ENCODE assay signal across 8 cellular contexts in genomic region chr21:37074195-37074510, GRCh38. TPM values are rescaled to one million over a fixed set of nuclear protein-coding genes. Genes with fewer than 3 reads are reported as not detected.
A peak's percentile ranks its signal among the peaks of the same experiment; 100 is the strongest.
DNase-seq lines count a peak whose midpoint lies in the region; ATAC-seq and TF ChIP-seq lines count a peak whose summit lies in the region.

No MANE protein-coding gene starts in this region.

- TF ChIP-seq POLR2A in HCT116 (IDR thresholded peaks at IDR 0.05; ENCODE audit: borderline replicate concordance, extremely low read depth, insufficient read depth, insufficient read length) (no peak), spleen (IDR thresholded peaks at IDR 0.05) (no peak)

- WGBS in hepatocyte (ENCODE audit: low lambda C conversion rate, missing lambda C conversion rate): 1% methylated on average over 14 of the region's 14 CpGs
- WGBS in spleen, 5 donors: 3 to 11% (median 5%) methylated on average over 14 of the region's 14 CpGs

- peak overlapping the region; percentile 78 to 95 for H3K4me3 ChIP-seq in HCT116 (replicated peaks in 1 of 2; ENCODE audit: low read depth in 1 of 2, low read length in 2 of 2)
- H3K4me3 ChIP-seq in hepatocyte: peak overlapping the region; percentile 77
- peak overlapping the region; percentile 79 to 96 (median 94) for H3K4me3 ChIP-seq in spleen

- H3K9ac ChIP-seq in HCT116 (ENCODE audit: low read length): peak overlapping the region; percentile 91

- RAD21 ChIA-PET in HCT116 (lab: Charles Lee; ENCODE audit: low non-redundant PET in 1 of 2, low total read pairs in 2 of 2, uncharacterized antibody in 2 of 2, unreplicated experiment in 2 of 2): no interaction called here

- no TSS peak for BruUV-seq in HCT116 (replicated peaks; lab: Mats Ljungman, UMichigan)

- no peaks in the 10 kb centered on the region for H3K27me3 Mint-ChIP-seq in activated B cell treated with CpG ODN at 0.5 μM for 24 hours

- H3K36me3 ChIP-seq in HCT116 (ENCODE audit: control insufficient read depth in 1 of 2, insufficient read depth in 2 of 2, low read length in 2 of 2) (no peaks in the 10 kb centered on the region), hepatocyte (replicated peaks; ENCODE audit: insufficient read depth, low read depth) (no peaks in the 10 kb centered on the region), spleen (peaks cover 0 to 12% (median 0%) of the 10 kb centered on the region in 6 donors)

- peaks cover 4% of the 10 kb centered on the region for H3K9me3 Mint-ChIP-seq in activated B cell treated with CpG ODN at 0.5 μM for 24 hours

- H3K79me2 ChIP-seq in HCT116 (ENCODE audit: insufficient read depth, low read length) (peaks cover 63% of the 10 kb centered on the region), hepatocyte (peaks cover 75% of the 10 kb centered on the region)

- peaks cover 9% of the 10 kb centered on the region; the same call in 1 of the 2 replicates for H4K20me1 ChIP-seq in HCT116 (ENCODE audit: insufficient read depth)
- peaks cover 48% of the 10 kb centered on the region for H4K20me1 ChIP-seq in hepatocyte (ENCODE audit: insufficient read depth, poor library complexity, severe bottlenecking)

- H3K4me2 ChIP-seq in HCT116 (ENCODE audit: low read length): peak overlapping the region; percentile 94
- peak overlapping the region; percentile 94 for H3K4me2 ChIP-seq in hepatocyte

- no peak overlapping the region for H2AFZ ChIP-seq in HCT116 (ENCODE audit: low read depth, low read length, poor library complexity, severe bottlenecking)
- peak overlapping the region; percentile 60 for H2AFZ ChIP-seq in hepatocyte

- H3K9me3 ChIP-seq in HCT116 (ENCODE audit: control insufficient read depth in 1 of 2, insufficient read depth in 1 of 2, low read depth in 1 of 2, low read length in 2 of 2): no peaks in the 10 kb centered on the region
- no peaks in the 10 kb centered on the region for H3K9me3 ChIP-seq in hepatocyte (ENCODE audit: low read depth)
- peaks cover 0 to 7% (median 2%) of the 10 kb centered on the region in 8 donors for H3K9me3 ChIP-seq in spleen

- peaks cover 13 to 29% of the 10 kb centered on the region in 2 experiments for H3K4me1 ChIP-seq in HCT116 (ENCODE audit: control insufficient read depth in 1 of 2, insufficient read depth in 2 of 2, low read length in 2 of 2)
- peaks cover 17% of the 10 kb centered on the region for H3K4me1 ChIP-seq in hepatocyte (ENCODE audit: insufficient read depth)
- H3K4me1 ChIP-seq in spleen: peaks cover 11 to 67% (median 31%) of the 10 kb centered on the region in 6 donors

- TF ChIP-seq CTCF in HCT116 (IDR thresholded peaks at IDR 0.05 in 2 of 3, conservative IDR thresholded peaks at IDR 0.05 in 1 of 3; ENCODE audit: borderline replicate concordance in 1 of 3, insufficient read depth in 1 of 3, low read depth in 2 of 3, low read length in 2 of 3) (no peak), activated B cell treated with CpG ODN at 0.5 μM for 24 hours (IDR thresholded peaks at IDR 0.05) (no peak), hepatocyte (IDR thresholded peaks at IDR 0.05; ENCODE audit: poor library complexity) (no peak), spleen (IDR thresholded peaks at IDR 0.05 in 8 of 11, conservative IDR thresholded peaks at IDR 0.05 in 3 of 11) (no peak)

- H3K27ac Mint-ChIP-seq in activated B cell treated with CpG ODN at 0.5 μM for 24 hours: peak overlapping the region; percentile 93

- DNase-seq in AG08396 (ENCODE audit: low spot score) (peak; percentile 12), HCT116 (ENCODE audit: low read depth, low spot score) (no peak), activated B cell treated with CpG ODN at 0.5 μM for 24 hours (no peak), hepatocyte (ENCODE audit: low spot score) (no peak), spleen (no peak), SHP77 treated with DMSO at 0.1 percent for 48 hours (lab: John Stamatoyannopoulos, UW) (no peak)
- DNase-seq in activated CD4-positive, alpha-beta T cell treated with anti-CD3 and anti-CD28 coated beads for 1 hour: no peak

- H3K27ac ChIP-seq in HCT116 (ENCODE audit: low read depth, low read length): peak overlapping the region; percentile 95
- H3K27ac ChIP-seq in hepatocyte: peak overlapping the region; percentile 97
- peak overlapping the region in 7 of 8 donors; percentile 94 to 98 (median 98) for H3K27ac ChIP-seq in spleen

- TF ChIP-seq RAD21 in HCT116 (IDR thresholded peaks at IDR 0.05; ENCODE audit: low read depth): no peak

- H3K9me2 ChIP-seq in HCT116 (ENCODE audit: insufficient read depth) (no peaks in the 10 kb centered on the region), hepatocyte (replicated peaks; ENCODE audit: insufficient read depth) (no peaks in the 10 kb centered on the region)

- peak overlapping the region; percentile 87 for H3K4me3 Mint-ChIP-seq in activated B cell treated with CpG ODN at 0.5 μM for 24 hours

- H3K27me3 ChIP-seq in HCT116 (ENCODE audit: insufficient read depth, low read length) (no peaks in the 10 kb centered on the region), hepatocyte (no peaks in the 10 kb centered on the region), spleen (replicated peaks in 1 of 7) (no peaks in the 10 kb centered on the region)

- H3K36me3 Mint-ChIP-seq in activated B cell treated with CpG ODN at 0.5 μM for 24 hours (ENCODE audit: low read depth): peaks cover 19% of the 10 kb centered on the region

- peaks cover 50% of the 10 kb centered on the region for H3K4me1 Mint-ChIP-seq in activated B cell treated with CpG ODN at 0.5 μM for 24 hours

- CTCF ChIA-PET in HCT116 (lab: Charles Lee) (no interaction called here), activated B cell treated with CpG ODN at 0.5 μM for 24 hours (lab: Charles Lee) (no interaction called here)

- POLR2A ChIA-PET in HCT116 (lab: Charles Lee): no interaction called here
- POLR2A ChIA-PET in activated B cell treated with CpG ODN at 0.5 μM for 24 hours (lab: Charles Lee): no interaction called here

- intact Hi-C loops in HCT116 (cut with micrococcal nuclease) (no loop called here), activated B cell treated with CpG ODN at 0.5 μM for 24 hours (cut with micrococcal nuclease) (loop anchor here (5.0 kb wide), 1 partner anchor 62 kb away; no protein-coding TSS in a partner anchor), spleen (cut with DNase I; ENCODE audit: low total_unique reads) (no loop called here)

- ATAC-seq in HCT116 (no peak), activated B cell treated with CpG ODN at 0.5 μM for 24 hours (ENCODE audit: low read depth) (no peak), HG03439 (IDR thresholded peaks at IDR 0.05; ENCODE audit: unreplicated experiment) (no peak)

TF ChIP-seq in HCT116, 20 proteins besides CTCF, POLR2A, EP300 and RAD21:
- TF ChIP-seq EZH2 (IDR thresholded peaks at IDR 0.05): no peak
- no peak for TF ChIP-seq CEBPB (IDR thresholded peaks at IDR 0.05; ENCODE audit: low read depth)
- TF ChIP-seq ELF1 (IDR thresholded peaks at IDR 0.05; ENCODE audit: borderline replicate concordance, low read depth): no peak
- TF ChIP-seq FOSL1 (IDR thresholded peaks at IDR 0.05; ENCODE audit: low read depth): no peak
- TF ChIP-seq ZNF274 (IDR thresholded peaks at IDR 0.05; ENCODE audit: low read depth, low read length): no peak

RNA-seq across cellular contexts. Expression of gene TTC3, which starts 1.1 kb away (rescaled TPM):
- total RNA-seq in HCT116 (2021; ENCODE audit: unreplicated experiment) (71.5 TPM), activated B cell treated with CpG ODN at 0.5 μM for 24 hours (61.1 and 69.8 TPM in 2 replicates), hepatocyte (196 and 244 TPM in 2 replicates), spleen (100 to 1,000 TPM in 3 of 7 donors, 10 to 100 TPM in 4; 72.5 to 143 (median 93.7) TPM)
- polyA plus RNA-seq in HCT116 (2012): 28.0 and 32.3 TPM in 2 replicates
- polyA plus RNA-seq in hepatocyte (139 and 146 TPM in 2 replicates), spleen (10 to 100 TPM; 16.0 to 21.6 (median 21.0) TPM)

RNA-seq across cellular contexts. Expression of gene PIGP, which starts 1.3 kb away (rescaled TPM):
- total RNA-seq in HCT116 (2021; ENCODE audit: unreplicated experiment) (23.5 TPM), activated B cell treated with CpG ODN at 0.5 μM for 24 hours (17.3 and 17.7 TPM in 2 replicates), hepatocyte (20.0 and 23.3 TPM in 2 replicates), spleen (10 to 100 TPM in 6 of 7 donors, 1 to 10 TPM in 1; 9.2 to 23.1 (median 12.8) TPM)
- polyA plus RNA-seq in HCT116 (2012): 9.4 and 15.2 TPM in 2 replicates
- polyA plus RNA-seq in hepatocyte (39.9 and 48.7 TPM in 2 replicates), spleen (10 to 100 TPM; 17.2 to 26.0 (median 19.9) TPM)
